In the genomic region with DNA sequence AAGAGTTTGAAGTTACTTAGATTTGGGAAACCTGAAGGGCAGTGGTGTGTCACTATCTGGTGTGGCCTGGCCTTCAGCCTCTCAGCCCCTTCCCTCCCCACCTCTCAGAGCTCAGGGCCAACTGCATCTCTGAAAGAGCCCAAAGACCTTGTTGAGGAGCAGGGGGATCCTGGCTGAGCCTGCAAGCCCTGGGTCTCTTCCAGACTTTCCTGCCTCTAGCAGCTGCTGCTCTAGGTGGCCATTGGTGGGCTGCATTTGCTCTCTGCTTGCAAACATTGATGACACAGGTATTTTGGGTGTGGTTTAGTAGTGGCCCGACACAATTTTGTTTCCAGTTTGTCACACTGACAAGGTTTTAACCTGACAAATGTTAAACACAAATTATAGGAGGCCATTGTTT, we compare ENCODE assay signal across 14 cellular contexts. TPM values are rescaled to one million over a fixed set of nuclear protein-coding genes. Genes with fewer than 3 reads are reported as not detected.
DNase-seq lines count a peak whose midpoint lies in the region; ATAC-seq and TF ChIP-seq lines count a peak whose summit lies in the region.
"Had no signal": no experiment of that assay in that cellular context is flagged by ENCODE, and none has a peak within 500 bp of the region (broad histone marks: within the 10 kb centered on the region; RNA-seq: fewer than 3 reads in every experiment).

No MANE protein-coding gene starts in this region.

- no peak overlapping the region for H3K4me3 ChIP-seq in CD8-positive, alpha-beta T cell (ENCODE audit: low read depth, low read length)
- no peak overlapping the region for H3K4me3 ChIP-seq in Karpas-422 (ENCODE audit: low read length)
- no peak overlapping the region for H3K4me3 ChIP-seq in ascending aorta
- no peak overlapping the region for H3K4me3 ChIP-seq in trophoblast cell (ENCODE audit: low read depth, low read length)
- H3K4me3 ChIP-seq: psoas muscle had no signal

- peak overlapping the region; percentile 96 for H2BK5ac ChIP-seq in trophoblast cell (ENCODE audit: low read depth, low read length, poor library complexity)

- H3K27me3 Mint-ChIP-seq in CD8-positive, alpha-beta T cell (ENCODE audit: low read depth): no peaks in the 10 kb centered on the region

- no peaks in the 10 kb centered on the region for H3K79me2 ChIP-seq in Karpas-422 (ENCODE audit: low read length)
- peaks cover 15% of the 10 kb centered on the region for H3K79me2 ChIP-seq in trophoblast cell (ENCODE audit: control insufficient read depth, insufficient read depth, low read length, poor library complexity)

- peak overlapping the region; percentile 98 for H4K91ac ChIP-seq in trophoblast cell (ENCODE audit: low read depth, low read length)

- no peaks in the 10 kb centered on the region for H3K9me2 ChIP-seq in Karpas-422 (replicated peaks; ENCODE audit: insufficient read depth, low read length)

- peaks cover 8% of the 10 kb centered on the region for H3K36me3 Mint-ChIP-seq in CD8-positive, alpha-beta T cell

- H4K12ac ChIP-seq in trophoblast cell (ENCODE audit: low read depth, low read length): no peak overlapping the region

- no peaks in the 10 kb centered on the region for H3K9me3 ChIP-seq in CD8-positive, alpha-beta T cell (ENCODE audit: low read length)
- no peaks in the 10 kb centered on the region for H3K9me3 ChIP-seq in Karpas-422 (ENCODE audit: low read length)
- H3K9me3 ChIP-seq in ascending aorta: no peaks in the 10 kb centered on the region
- H3K9me3 ChIP-seq in trophoblast cell (ENCODE audit: insufficient read depth, low read depth, low read length): no peaks in the 10 kb centered on the region
- H3K9me3 ChIP-seq: Caco-2, psoas muscle had no signal

- H2AFZ ChIP-seq in Karpas-422 (ENCODE audit: low read length): no peak overlapping the region
- no peak overlapping the region for H2AFZ ChIP-seq in trophoblast cell (ENCODE audit: insufficient read depth, low read length, poor library complexity)

- intact Hi-C loops in CD8-positive, alpha-beta T cell (cut with DNase I, micrococcal nuclease): loop anchor here (1.0 to 5.0 kb wide), 3 partner anchors 49 to 94 kb away; partner anchors contain the start of gene C7orf57 (in 1 of the 2)
- intact Hi-C loops in ascending aorta (cut with DNase I): loop anchor here (5.0 to 10.0 kb wide), 3 partner anchors 301 to 514 kb away; no protein-coding TSS in a partner anchor

- WGBS in trophoblast cell (ENCODE audit: extremely low coverage, insufficient coverage, insufficient read length): no CpG with 5 or more reads among the region's 1 CpG

- peak overlapping the region; percentile 100 for H2BK12ac ChIP-seq in trophoblast cell (ENCODE audit: low read length)

- H4K20me1 ChIP-seq in Karpas-422 (ENCODE audit: insufficient read depth, low read depth, low read length): no peaks in the 10 kb centered on the region

- H4K8ac ChIP-seq in trophoblast cell (ENCODE audit: low read depth, low read length): peak overlapping the region; percentile 46

- H3K4me2 ChIP-seq in Karpas-422 (ENCODE audit: low read depth, low read length, poor library complexity, severe bottlenecking) (peak overlapping the region; percentile 56), trophoblast cell (ENCODE audit: low read length) (no peak overlapping the region)

- H3K18ac ChIP-seq in trophoblast cell (ENCODE audit: low read length): peak overlapping the region; percentile 88

- H3K27ac ChIP-seq in CD8-positive, alpha-beta T cell (ENCODE audit: low read depth, low read length): no peak overlapping the region
- H3K27ac ChIP-seq in Karpas-422 (ENCODE audit: low read length) (no peak overlapping the region), ascending aorta (peak overlapping the region; percentile 84 to 88), trophoblast cell (ENCODE audit: low read depth, low read length) (peak overlapping the region; percentile 98)

- peak overlapping the region; percentile 91 for H3K27ac Mint-ChIP-seq in CD8-positive, alpha-beta T cell

- H3K9ac ChIP-seq in Karpas-422 (ENCODE audit: low read length): no peak overlapping the region
- no peak overlapping the region for H3K9ac ChIP-seq in trophoblast cell (ENCODE audit: low read length)

- no peak for TF ChIP-seq CTCF in CD8-positive, alpha-beta T cell (IDR thresholded peaks at IDR 0.05)
- TF ChIP-seq CTCF in ascending aorta (IDR thresholded peaks at IDR 0.05): no peak

- peak overlapping the region; percentile 100 for H2AK5ac ChIP-seq in trophoblast cell (ENCODE audit: low read length)

- H3K4ac ChIP-seq in trophoblast cell (ENCODE audit: low read depth, low read length): peak overlapping the region; percentile 85

- H2BK120ac ChIP-seq in trophoblast cell (ENCODE audit: insufficient read depth, low read length, poor library complexity): peak overlapping the region; percentile 99

- no peak for ATAC-seq in CD8-positive, alpha-beta T cell
- ATAC-seq: left cardiac atrium, psoas muscle had no signal

- H3K14ac ChIP-seq in trophoblast cell (ENCODE audit: low read length): peak overlapping the region; percentile 78

- H3K4me1 ChIP-seq in CD8-positive, alpha-beta T cell (ENCODE audit: insufficient read depth, low read length): peaks cover 64% of the 10 kb centered on the region
- H3K4me1 ChIP-seq in Karpas-422 (ENCODE audit: low read length) (peaks cover 50% of the 10 kb centered on the region), ascending aorta (peaks cover 11 to 37% of the 10 kb centered on the region in 2 donors), trophoblast cell (ENCODE audit: control insufficient read depth in 1 of 2, insufficient read depth in 2 of 2, low read length in 2 of 2) (peaks cover 27% of the 10 kb centered on the region in 2 experiments)

- no peak for DNase-seq in CD8-positive, alpha-beta T cell
- DNase-seq in Karpas-422 (no peak), ascending aorta (ENCODE audit: low spot score in 2 of 2) (no peak), trophoblast cell (no peak), AML-193 (lab: John Stamatoyannopoulos, UW) (no peak), NCI-H524 (lab: John Stamatoyannopoulos, UW) (no peak), ureter (ENCODE audit: low spot score) (no peak), DMS 273 treated with DMSO at 0.1 percent for 48 hours (lab: John Stamatoyannopoulos, UW) (no peak)
- DNase-seq: activated CD4-positive, alpha-beta T cell treated with anti-CD3 and anti-CD28 coated beads, Interleukin-2, amount 50 U/mL, for 48 hours; Caco-2; left cardiac atrium; psoas muscle; SHP77 treated with DMSO at 0.1 percent for 48 hours had no signal

- peaks cover 71% of the 10 kb centered on the region for H3K4me1 Mint-ChIP-seq in CD8-positive, alpha-beta T cell (ENCODE audit: low read depth)

- no peak overlapping the region for H3K23ac ChIP-seq in trophoblast cell (ENCODE audit: low read length)

- no peaks in the 10 kb centered on the region for H3K9me3 Mint-ChIP-seq in CD8-positive, alpha-beta T cell

- CTCF ChIA-PET in CD8-positive, alpha-beta T cell (lab: Charles Lee): interaction anchor here (1.0 to 3.2 kb wide), 3 partner anchors 24 to 94 kb away, joined by 3 to 17 read pairs (median 11); no protein-coding TSS in a partner anchor

- H3K27me3 ChIP-seq in CD8-positive, alpha-beta T cell (ENCODE audit: insufficient read depth, low read length): no peaks in the 10 kb centered on the region
- H3K27me3 ChIP-seq in Karpas-422 (ENCODE audit: low read length) (no peaks in the 10 kb centered on the region), ascending aorta (no peaks in the 10 kb centered on the region), trophoblast cell (ENCODE audit: insufficient read depth, low read length) (no peaks in the 10 kb centered on the region)

- H3K79me1 ChIP-seq in trophoblast cell (ENCODE audit: low read length): peaks cover 52% of the 10 kb centered on the region

- POLR2A ChIA-PET in CD8-positive, alpha-beta T cell (lab: Charles Lee): no interaction called here

- H3K4me3 Mint-ChIP-seq in CD8-positive, alpha-beta T cell: no peak overlapping the region

- H3K36me3 ChIP-seq in CD8-positive, alpha-beta T cell (ENCODE audit: insufficient read depth, low read length): no peaks in the 10 kb centered on the region
- H3K36me3 ChIP-seq in Karpas-422 (ENCODE audit: insufficient read depth, low read length): no peaks in the 10 kb centered on the region
- no peaks in the 10 kb centered on the region for H3K36me3 ChIP-seq in ascending aorta
- no peaks in the 10 kb centered on the region for H3K36me3 ChIP-seq in trophoblast cell (ENCODE audit: control insufficient read depth in 1 of 2, insufficient read depth in 2 of 2, low read length in 2 of 2)

RNA-seq across cellular contexts. Expression of gene UPP1, which starts 3.1 kb away (rescaled TPM):
- total RNA-seq in CD8-positive, alpha-beta T cell: 10 to 100 TPM; 87.4 to 90.2 TPM
- 2.0 and 14.5 TPM in 2 replicates for total RNA-seq in Karpas-422 (2014; rRNA removed; shearing (Covaris generic); ENCODE audit: low replicate concordance)
- total RNA-seq in ascending aorta: 21.1 TPM
- polyA plus RNA-seq in trophoblast cell (2013): 106 and 107 TPM in 2 replicates
- 58.2 TPM for total RNA-seq in ureter

RNA-seq across cellular contexts. Expression of gene C7orf57, which starts 50.6 kb away (rescaled TPM):
- total RNA-seq in CD8-positive, alpha-beta T cell: not detected
- total RNA-seq in Karpas-422 (2014; rRNA removed; shearing (Covaris generic); ENCODE audit: low replicate concordance): not detected in 2 replicates
- total RNA-seq in ascending aorta: not detected
- 0.22 and 0.25 TPM in 2 replicates for polyA plus RNA-seq in trophoblast cell (2013)
- total RNA-seq in ureter: 0.42 TPM
- total RNA-seq: Caco-2, psoas muscle had no signal

RNA-seq across cellular contexts. Expression of gene SUN3, which starts 57.0 kb away (rescaled TPM):
- total RNA-seq in CD8-positive, alpha-beta T cell: not detected
- not detected in 2 replicates for total RNA-seq in Karpas-422 (2014; rRNA removed; shearing (Covaris generic); ENCODE audit: low replicate concordance)
- total RNA-seq in ascending aorta (not detected), ureter (not detected)
- polyA plus RNA-seq in trophoblast cell (2013): 4.0 and 4.8 TPM in 2 replicates
- total RNA-seq: Caco-2, left cardiac atrium, LHCN-M2 had no signal

Comparison
In these comparisons a context has a peak if more than half of its experiments do, and no peak if none do; other contexts are left out.
1. H3K27ac ChIP-seq: peak in ascending aorta (2 of 2) and trophoblast cell (single experiment); none in CD8-positive, alpha-beta T cell (single experiment) and Karpas-422 (single experiment).